ENCODE assay signal across 23 cellular contexts in genomic region chr1:241229711-241230110, GRCh38.
DNase-seq lines count a peak whose midpoint lies in the region; FAIRE-seq and TF ChIP-seq lines count a peak whose summit lies in the region.
"Had no signal": no experiment of that assay in that cellular context is flagged by ENCODE, and none has a peak within 500 bp of the region (broad histone marks: within the 10 kb centered on the region; RNA-seq: fewer than 3 reads in every experiment).

No MANE protein-coding gene starts in this region.

- H3K4me2 ChIP-seq in skeletal muscle satellite cell (ENCODE audit: low read length): peak overlapping the region; percentile 52
- H3K4me2 ChIP-seq: A549; BLaER1 treated with 17β-estradiol and CSF1 and Interleukin-3, amounts not matched to agents 10 nM and 100 nM; GM23338 had no signal

- peak overlapping the region; percentile 85 for H3K27ac ChIP-seq in VCaP
- H3K27ac ChIP-seq: A549; BLaER1 treated with 17β-estradiol and CSF1 and Interleukin-3, amounts not matched to agents 10 nM and 100 nM had no signal

- H3K36me3 ChIP-seq in skeletal muscle satellite cell (ENCODE audit: insufficient read depth, low read length): no peaks in the 10 kb centered on the region
- H3K36me3 ChIP-seq: BE2C; BLaER1 treated with 17β-estradiol and CSF1 and Interleukin-3, amounts not matched to agents 10 nM and 100 nM had no signal

- DNase-seq in NCI-H2029 (lab: John Stamatoyannopoulos, UW): no peak
- no peak for DNase-seq in SW480 (ENCODE audit: low spot score)
- DNase-seq in D721Med (ENCODE audit: insufficient read length, low spot score): no peak
- no peak for DNase-seq in GM19238 (ENCODE audit: insufficient read length, low spot score)
- DNase-seq: 8988T; ACHN; AML-193; BE2C; CD4-positive, alpha-beta T cell; CD8-positive, alpha-beta memory T cell; DMS53; DMS79 treated with DMSO at 0.1 percent for 48 hours; GF-D8; H9 had no signal

- H3K4me1 ChIP-seq in skeletal muscle satellite cell (ENCODE audit: control insufficient read depth, insufficient read depth, low read length): peaks cover 4% of the 10 kb centered on the region
- H3K4me1 ChIP-seq: A549; BE2C; BLaER1 treated with 17β-estradiol and CSF1 and Interleukin-3, amounts not matched to agents 10 nM and 100 nM had no signal

- no peak overlapping the region for H3K9ac ChIP-seq in skeletal muscle satellite cell (ENCODE audit: low read depth, low read length)
- H3K9ac ChIP-seq: BLaER1 treated with 17β-estradiol and CSF1 and Interleukin-3, amounts not matched to agents 10 nM and 100 nM had no signal

- H3K9me3 ChIP-seq in skeletal muscle satellite cell (replicated peaks; ENCODE audit: low read length): no peaks in the 10 kb centered on the region
- H3K9me3 ChIP-seq: A549; BE2C; BLaER1 treated with 17β-estradiol and CSF1 and Interleukin-3, amounts not matched to agents 10 nM and 100 nM had no signal

- no peaks in the 10 kb centered on the region for H3K27me3 ChIP-seq in skeletal muscle satellite cell (ENCODE audit: control insufficient read depth, insufficient read depth, low read length)
- H3K27me3 ChIP-seq: BE2C; BLaER1 treated with 17β-estradiol and CSF1 and Interleukin-3, amounts not matched to agents 10 nM and 100 nM had no signal

- FAIRE-seq in islet of Langerhans (lab: Jason Lieb, UNC) (peak; percentile 51), D721Med (lab: Jason Lieb, UNC) (no peak)
- FAIRE-seq: A549, GM12891, GM18507, GM19239 had no signal

- no peak overlapping the region for H3K4me3 ChIP-seq in skeletal muscle satellite cell (ENCODE audit: low read length)
- H3K4me3 ChIP-seq: A549; BLaER1 treated with 17β-estradiol and CSF1 and Interleukin-3, amounts not matched to agents 10 nM and 100 nM; GM23338 had no signal

- TF ChIP-seq CTCF in VCaP (conservative IDR thresholded peaks at IDR 0.05) (no peak), D721Med (IDR thresholded peaks at IDR 0.05; ENCODE audit: insufficient read depth, missing control alignments) (no peak)
